30 cellular contexts compared by ENCODE assay signal in the genomic region with DNA sequence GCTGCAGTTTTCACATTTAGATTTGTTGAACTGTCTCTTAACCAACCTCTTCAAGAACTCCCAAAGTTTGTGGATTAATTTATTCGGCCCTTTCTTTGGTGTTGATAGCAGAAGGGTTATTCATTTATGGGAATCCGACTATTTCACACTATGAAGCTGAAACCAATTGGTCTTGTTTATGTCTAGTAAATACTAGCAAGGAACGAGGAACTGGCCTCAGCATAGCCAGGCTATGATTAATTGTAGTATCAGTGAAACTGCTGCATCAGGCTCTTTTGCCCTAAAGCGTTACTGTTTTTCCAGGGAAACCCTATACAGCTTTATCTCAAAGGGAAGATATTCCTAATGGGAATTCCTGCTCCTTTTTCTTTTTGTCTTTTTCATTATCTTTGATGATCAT. TPM values are rescaled to one million over a fixed set of nuclear protein-coding genes. Genes with fewer than 3 reads are reported as not detected.
A peak's percentile ranks its signal among the peaks of the same experiment; 100 is the strongest.
DNase-seq lines count a peak whose midpoint lies in the region; ATAC-seq and TF ChIP-seq lines count a peak whose summit lies in the region.
"Had no signal": no experiment of that assay in that cellular context is flagged by ENCODE, and none has a peak within 500 bp of the region (broad histone marks: within the 10 kb centered on the region; RNA-seq: fewer than 3 reads in every experiment).

No MANE protein-coding gene starts in this region.

- CTCF ChIA-PET in IMR-90 (lab: Yijun Ruan, JAX): interaction anchor here (0.6 kb wide), 1 partner anchor 13 kb away, joined by 3 read pairs; no protein-coding TSS in a partner anchor
- CTCF ChIA-PET in activated naive CD4-positive, alpha-beta T cell treated with anti-CD3 and anti-CD28 coated beads, Interleukin-2, amount 10 ng/mL, durations not matched to agents 7 days and 5 days (lab: Charles Lee): no interaction called here

- no peak overlapping the region for H2BK15ac ChIP-seq in IMR-90 (ENCODE audit: low read depth, low read length)
- no peak overlapping the region for H2BK15ac ChIP-seq in H9 (ENCODE audit: low read depth, low read length)

- no peaks in the 10 kb centered on the region for H4K20me1 ChIP-seq in IMR-90 (ENCODE audit: insufficient read depth, low read length)
- H4K20me1 ChIP-seq in H9 (ENCODE audit: control insufficient read depth, insufficient read depth, insufficient read length): no peaks in the 10 kb centered on the region
- H4K20me1 ChIP-seq: BLaER1 treated with 17β-estradiol and CSF1 and Interleukin-3, amounts not matched to agents 10 nM and 100 nM had no signal

- TF ChIP-seq POLR2A in IMR-90 (IDR thresholded peaks at IDR 0.05; ENCODE audit: low read depth, low read length): no peak

- peaks cover 6% of the 10 kb centered on the region; the same call in 1 of the 2 replicates for H3K9me1 ChIP-seq in IMR-90 (ENCODE audit: insufficient read depth, low read length)

- H3K56ac ChIP-seq in IMR-90 (ENCODE audit: extremely low read depth, insufficient read depth, low read length) (no peak overlapping the region), H9 (ENCODE audit: insufficient read length, low read depth, low read length) (no peak overlapping the region)

- H4K91ac ChIP-seq in IMR-90 (ENCODE audit: insufficient read depth, low read depth, low read length) (no peak overlapping the region), H9 (ENCODE audit: insufficient read length, low read depth, low read length) (no peak overlapping the region)

- peaks cover 4% of the 10 kb centered on the region; the same call in 1 of the 2 replicates for H3K4me1 ChIP-seq in IMR-90 (ENCODE audit: control insufficient read depth, insufficient read depth, low read length)
- H3K4me1 ChIP-seq in endodermal cell (ENCODE audit: control insufficient read depth, insufficient read depth, low read length): peaks cover 6% of the 10 kb centered on the region
- H3K4me1 ChIP-seq in H9 (ENCODE audit: insufficient read depth, low read length): no peaks in the 10 kb centered on the region
- H3K4me1 ChIP-seq: prostate gland had no signal

- no peak for TF ChIP-seq RAD21 in IMR-90 (IDR thresholded peaks at IDR 0.05; ENCODE audit: low read length)

- H3K36me3 ChIP-seq in IMR-90 (ENCODE audit: control insufficient read depth, insufficient read depth, low read length) (peaks cover 9% of the 10 kb centered on the region), endodermal cell (ENCODE audit: control insufficient read depth, insufficient read depth, low read length) (peaks cover 19% of the 10 kb centered on the region)
- H3K36me3 ChIP-seq: prostate gland had no signal

- ATAC-seq in IMR-90 (ENCODE audit: low read depth): peak; percentile 34; the same call in 1 of the 2 replicates
- ATAC-seq: naive thymus-derived CD4-positive, alpha-beta T cell; sciatic nerve had no signal

- H3K4ac ChIP-seq in IMR-90 (ENCODE audit: low read depth, low read length) (no peak overlapping the region), H9 (ENCODE audit: low read depth, low read length) (no peak overlapping the region)

- H3K36me3 Mint-ChIP-seq in endodermal cell (ENCODE audit: low read depth) (peaks cover 19% of the 10 kb centered on the region), H9 (ENCODE audit: insufficient read depth in 1 of 3, low read depth in 3 of 3) (peaks cover 10 to 24% (median 23%) of the 10 kb centered on the region in 3 experiments; a peak in 6 of 7 replicates)
- H3K36me3 Mint-ChIP-seq in activated naive CD4-positive, alpha-beta T cell treated with anti-CD3 and anti-CD28 coated beads, Interleukin-2, amount 10 ng/mL, durations not matched to agents 7 days and 5 days: no peaks in the 10 kb centered on the region
- H3K36me3 Mint-ChIP-seq: activated CD4-positive, alpha-beta memory T cell treated with anti-CD3 and anti-CD28 coated beads for 36 hours; naive thymus-derived CD4-positive, alpha-beta T cell had no signal

- H3K23ac ChIP-seq in IMR-90 (ENCODE audit: low read depth, low read length) (no peak overlapping the region), H9 (ENCODE audit: insufficient read length, low read depth, low read length) (no peak overlapping the region)

- BruUV-seq in IMR-90 (replicated peaks; lab: Mats Ljungman, UMichigan): no TSS peak

- H3K9me3 Mint-ChIP-seq in endodermal cell (no peaks in the 10 kb centered on the region), H9 (no peaks in the 10 kb centered on the region)
- no peaks in the 10 kb centered on the region for H3K9me3 Mint-ChIP-seq in activated naive CD4-positive, alpha-beta T cell treated with anti-CD3 and anti-CD28 coated beads, Interleukin-2, amount 10 ng/mL, durations not matched to agents 7 days and 5 days
- H3K9me3 Mint-ChIP-seq: activated CD4-positive, alpha-beta memory T cell treated with anti-CD3 and anti-CD28 coated beads for 36 hours; naive thymus-derived CD4-positive, alpha-beta T cell had no signal

- H2BK5ac ChIP-seq in IMR-90 (ENCODE audit: low read depth, low read length, poor library complexity, severe bottlenecking) (no peak overlapping the region), H9 (ENCODE audit: insufficient read length, low read length) (no peak overlapping the region)

- H3K4me3 ChIP-seq in IMR-90 (ENCODE audit: insufficient read depth, low read depth, low read length): no peak overlapping the region
- no peak overlapping the region for H3K4me3 ChIP-seq in endodermal cell (ENCODE audit: low read length)
- H3K4me3 ChIP-seq: BLaER1 treated with 17β-estradiol and CSF1 and Interleukin-3, amounts not matched to agents 10 nM and 100 nM; GM23248; prostate gland; tibial nerve had no signal

- no peak overlapping the region for H2AFZ ChIP-seq in IMR-90 (replicated peaks; ENCODE audit: low read length, poor library complexity)
- H2AFZ ChIP-seq in H9 (ENCODE audit: low read length): no peak overlapping the region
- H2AFZ ChIP-seq: GM23248 had no signal

- H2AK5ac ChIP-seq in IMR-90 (ENCODE audit: low read depth, low read length): no peak overlapping the region
- no peak overlapping the region for H2AK5ac ChIP-seq in H9 (ENCODE audit: insufficient read length, low read length)

- no peak overlapping the region for H2BK12ac ChIP-seq in H9 (ENCODE audit: insufficient read length, low read depth, low read length)

- TF ChIP-seq CTCF in IMR-90 (conservative IDR thresholded peaks at IDR 0.05; ENCODE audit: low read depth, low read length) (no peak), endodermal cell (conservative IDR thresholded peaks at IDR 0.05) (no peak), H9 (conservative IDR thresholded peaks at IDR 0.05) (no peak)

- no peak overlapping the region for H3T11ph ChIP-seq in H9 (ENCODE audit: low read length)

- H2BK120ac ChIP-seq in IMR-90 (ENCODE audit: low read depth, low read length) (no peak overlapping the region), H9 (ENCODE audit: low read depth, low read length, poor library complexity, severe bottlenecking) (no peak overlapping the region)

- H3K9ac ChIP-seq in IMR-90 (ENCODE audit: low read depth, low read length): no peak overlapping the region
- no peak overlapping the region for H3K9ac ChIP-seq in endodermal cell (ENCODE audit: extremely low read depth, low read length, poor library complexity, severe bottlenecking)
- no peak overlapping the region for H3K9ac ChIP-seq in H9 (ENCODE audit: extremely low read depth, insufficient read length, low read length)
- H3K9ac ChIP-seq: BLaER1 treated with 17β-estradiol and CSF1 and Interleukin-3, amounts not matched to agents 10 nM and 100 nM; GM23248 had no signal

- H3K9me3 ChIP-seq in IMR-90 (ENCODE audit: control insufficient read depth, insufficient read depth, low read length) (no peaks in the 10 kb centered on the region), endodermal cell (ENCODE audit: control insufficient read depth, low read length) (no peaks in the 10 kb centered on the region), H9 (ENCODE audit: control insufficient read depth, low read depth, low read length) (no peaks in the 10 kb centered on the region)
- H3K9me3 ChIP-seq: BLaER1 treated with 17β-estradiol and CSF1 and Interleukin-3, amounts not matched to agents 10 nM and 100 nM; prostate gland; tibial nerve had no signal

- H3K23me2 ChIP-seq in H9 (ENCODE audit: insufficient read length, low read depth, low read length, poor library complexity, severe bottlenecking): no peaks in the 10 kb centered on the region

- H3K18ac ChIP-seq in IMR-90 (ENCODE audit: low read depth, low read length) (no peak overlapping the region), H9 (ENCODE audit: insufficient read length, low read depth, low read length) (no peak overlapping the region)

- H3K4me3 Mint-ChIP-seq in endodermal cell (no peak overlapping the region), H9 (no peak overlapping the region)
- no peak overlapping the region for H3K4me3 Mint-ChIP-seq in activated naive CD4-positive, alpha-beta T cell treated with anti-CD3 and anti-CD28 coated beads, Interleukin-2, amount 10 ng/mL, durations not matched to agents 7 days and 5 days
- H3K4me3 Mint-ChIP-seq: activated CD4-positive, alpha-beta memory T cell treated with anti-CD3 and anti-CD28 coated beads for 36 hours; naive thymus-derived CD4-positive, alpha-beta T cell had no signal

- POLR2A ChIA-PET in IMR-90 (lab: Charles Lee; ENCODE audit: unreplicated experiment): interaction anchor here (0.7 kb wide), 1 partner anchor 117 kb away, joined by 4 read pairs; no protein-coding TSS in a partner anchor

- dilution Hi-C loops in IMR-90 (cut with HindIII; ENCODE audit: low sequenced_read_pairs, unreplicated experiment): no loop called here

- no peak overlapping the region for H3K14ac ChIP-seq in IMR-90 (replicated peaks; ENCODE audit: low read depth, low read length)
- no peak overlapping the region for H3K14ac ChIP-seq in H9 (ENCODE audit: insufficient read depth, low read length)

- H3K27ac Mint-ChIP-seq in endodermal cell: peak overlapping the region; percentile 75
- H3K27ac Mint-ChIP-seq in H9: no peak overlapping the region
- H3K27ac Mint-ChIP-seq in activated naive CD4-positive, alpha-beta T cell treated with anti-CD3 and anti-CD28 coated beads, Interleukin-2, amount 10 ng/mL, durations not matched to agents 7 days and 5 days: no peak overlapping the region
- H3K27ac Mint-ChIP-seq: activated CD4-positive, alpha-beta memory T cell treated with anti-CD3 and anti-CD28 coated beads for 36 hours; naive thymus-derived CD4-positive, alpha-beta T cell had no signal

- H3K27me3 Mint-ChIP-seq in endodermal cell (ENCODE audit: insufficient read depth): no peaks in the 10 kb centered on the region
- no peaks in the 10 kb centered on the region for H3K27me3 Mint-ChIP-seq in H9 (ENCODE audit: low read depth)
- peaks cover 8% of the 10 kb centered on the region for H3K27me3 Mint-ChIP-seq in activated naive CD4-positive, alpha-beta T cell treated with anti-CD3 and anti-CD28 coated beads, Interleukin-2, amount 10 ng/mL, durations not matched to agents 7 days and 5 days
- H3K27me3 Mint-ChIP-seq: activated CD4-positive, alpha-beta memory T cell treated with anti-CD3 and anti-CD28 coated beads for 36 hours had no signal

- intact Hi-C loops in IMR-90 (cut with micrococcal nuclease): no loop called here

- no peak overlapping the region for H4K5ac ChIP-seq in IMR-90 (ENCODE audit: low read depth, low read length)
- no peak overlapping the region for H4K5ac ChIP-seq in H9 (ENCODE audit: insufficient read length, low read depth, low read length)

- H4K8ac ChIP-seq in IMR-90 (ENCODE audit: low read depth in 2 of 2, low read length in 2 of 2): no peak overlapping the region
- H4K8ac ChIP-seq in H9 (replicated peaks; ENCODE audit: insufficient read length, low read depth, low read length): no peak overlapping the region

- H3K27ac ChIP-seq in IMR-90 (ENCODE audit: insufficient read depth, low read length) (no peak overlapping the region), endodermal cell (ENCODE audit: low read depth, low read length) (no peak overlapping the region), H9 (ENCODE audit: insufficient read length, low read depth, low read length) (no peak overlapping the region)
- H3K27ac ChIP-seq: BLaER1 treated with 17β-estradiol and CSF1 and Interleukin-3, amounts not matched to agents 10 nM and 100 nM; GM23248; HL-60; prostate gland had no signal

- DNase-seq in IMR-90 (no peak), endodermal cell (no peak), kidney tubule cell (ENCODE audit: low spot score) (peak; percentile 80), H9 (no peak), DMS53 (lab: John Stamatoyannopoulos, UW) (no peak)
- no peak for DNase-seq in stimulated activated CD4-positive, alpha-beta T cell treated with anti-CD3 and anti-CD28 coated beads, Interleukin-4, amount 100 ng/mL, for 4 hours
- DNase-seq in activated naive CD4-positive, alpha-beta T cell treated with anti-CD3 and anti-CD28 coated beads, Interleukin-2, amount 10 ng/mL, durations not matched to agents 7 days and 5 days: no peak
- DNase-seq: activated CD4-positive, alpha-beta memory T cell treated with anti-CD3 and anti-CD28 coated beads for 36 hours; activated CD4-positive, CD25-positive, alpha-beta regulatory T cell treated with anti-CD3 and anti-CD28 coated beads, Interleukin-2, amount 50 U/mL, for 72 hours; activated CD8-positive, alpha-beta memory T cell treated with anti-CD3 and anti-CD28 coated beads, Interleukin-2, amount 50 U/mL, for 4 hours; activated naive CD4-positive, alpha-beta T cell treated with anti-CD3 and anti-CD28 coated beads, Interleukin-2, amount 50 U/mL, for 16 hours; DND-41; GM23248; Kasumi-1; left ventricle myocardium superior; naive thymus-derived CD4-positive, alpha-beta T cell; NCI-H1417 treated with DMSO at 0.1 percent for 48 hours; NCI-H2081 treated with DMSO at 0.1 percent for 48 hours; NCI-H2227 treated with DMSO at 0.1 percent for 48 hours; nucleus accumbens; Right ventricle myocardium superior; stimulated activated CD4-positive, alpha-beta T cell treated with anti-CD3 and anti-CD28 coated beads, Interleukin-12 subunit alpha, Interleukin-12 subunit beta, amount 100 ng/mL, for 4 hours; stimulated activated CD4-positive, alpha-beta T cell treated with anti-CD3 and anti-CD28 coated beads, Interleukin-4, amount 100 ng/mL, for 1 hour had no signal

- H3K4me1 Mint-ChIP-seq in endodermal cell: peaks cover 16% of the 10 kb centered on the region
- H3K4me1 Mint-ChIP-seq in H9: peaks cover 6% of the 10 kb centered on the region in 2 experiments; a peak in 3 of 4 replicates
- H3K4me1 Mint-ChIP-seq in activated naive CD4-positive, alpha-beta T cell treated with anti-CD3 and anti-CD28 coated beads, Interleukin-2, amount 10 ng/mL, durations not matched to agents 7 days and 5 days: no peaks in the 10 kb centered on the region
- H3K4me1 Mint-ChIP-seq: naive thymus-derived CD4-positive, alpha-beta T cell had no signal

- H2BK20ac ChIP-seq in IMR-90 (ENCODE audit: low read depth, low read length) (no peak overlapping the region), H9 (ENCODE audit: low read depth, low read length, poor library complexity, severe bottlenecking) (no peak overlapping the region)

- in situ Hi-C loops in IMR-90 (cut with MboI; ENCODE audit: low sequenced_read_pairs): no loop called here

- H2AK9ac ChIP-seq in IMR-90 (replicated peaks; ENCODE audit: low read depth, low read length, poor library complexity): no peak overlapping the region

- no peaks in the 10 kb centered on the region for H3K79me2 ChIP-seq in H9 (ENCODE audit: insufficient read depth, low read length)

- peaks cover 0 to 8% of the 10 kb centered on the region in 2 experiments; a peak in 2 of 4 replicates for H3K79me1 ChIP-seq in IMR-90 (ENCODE audit: low read depth in 1 of 2, low read length in 2 of 2)
- no peaks in the 10 kb centered on the region for H3K79me1 ChIP-seq in H9 (ENCODE audit: insufficient read depth, low read depth, low read length, poor library complexity, severe bottlenecking)

- no peak overlapping the region for H3K4me2 ChIP-seq in IMR-90 (ENCODE audit: low read depth, low read length)
- H3K4me2 ChIP-seq in H9 (ENCODE audit: insufficient read depth, insufficient read length, low read length): no peak overlapping the region
- H3K4me2 ChIP-seq: BLaER1 treated with 17β-estradiol and CSF1 and Interleukin-3, amounts not matched to agents 10 nM and 100 nM had no signal

- WGBS in IMR-90 (ENCODE audit: extremely low coverage in 2 of 2, insufficient read length in 1 of 2), 2 experiments: no CpG with 5 or more reads among the region's 4 CpGs
- WGBS in endodermal cell (ENCODE audit: insufficient coverage in 1 of 2, insufficient read length in 1 of 2), 2 experiments: 94 to 100% methylated on average over 2 to 4 of the region's 4 CpGs
- WGBS in H9 (ENCODE audit: extremely low coverage, insufficient read length, low lambda C conversion rate): no CpG with 5 or more reads among the region's 4 CpGs

- no peaks in the 10 kb centered on the region for H3K27me3 ChIP-seq in IMR-90 (ENCODE audit: control insufficient read depth, insufficient read depth, low read length)
- no peaks in the 10 kb centered on the region for H3K27me3 ChIP-seq in endodermal cell (ENCODE audit: control insufficient read depth, insufficient read depth, low read length, poor library complexity, severe bottlenecking)
- H3K27me3 ChIP-seq in H9 (ENCODE audit: insufficient read depth, low read length): no peaks in the 10 kb centered on the region
- H3K27me3 ChIP-seq: BLaER1 treated with 17β-estradiol and CSF1 and Interleukin-3, amounts not matched to agents 10 nM and 100 nM; tibial nerve had no signal

RNA-seq across cellular contexts. Expression of gene CLEC20A, which starts 35.1 kb away (rescaled TPM):
- total RNA-seq in IMR-90 (2012; rRNA removed): not detected in 2 replicates
- polyA plus RNA-seq in IMR-90 (2012; rRNA removed): not detected in 2 replicates
- not detected in 2 replicates for polyA plus RNA-seq in IMR-90 (2012; cell fraction: cytosol; rRNA removed)
- not detected in 2 replicates for polyA plus RNA-seq in IMR-90 (2012; cell fraction: nucleus; rRNA removed; ENCODE audit: low replicate concordance)
- total RNA-seq in endodermal cell: 1 to 10 TPM in 1 of 2 donors, under 1 TPM in 1; 0.33 to 1.5 TPM
- polyA plus RNA-seq in endodermal cell (2013, experiment 1 of 2): not detected
- not detected for polyA plus RNA-seq in endodermal cell (2013, experiment 2 of 2)
- not detected in 2 replicates for total RNA-seq in H9 (2021)
- total RNA-seq: activated CD4-positive, alpha-beta memory T cell treated with anti-CD3 and anti-CD28 coated beads for 36 hours; GM23248; left ventricle myocardium superior; naive thymus-derived CD4-positive, alpha-beta T cell; prostate gland; Right ventricle myocardium superior; T-helper 2 cell treated with Interferon-gamma antibody and Interleukin-4, amounts not matched to agents 100 ng/mL and 5 ng/mL, for 36 hours had no signal
- polyA plus RNA-seq: GM23248; keratinocyte; naive thymus-derived CD4-positive, alpha-beta T cell had no signal

RNA-seq across cellular contexts. Expression of gene TEX35, which starts 51.2 kb away (rescaled TPM):
- total RNA-seq in IMR-90 (2012; rRNA removed) (not detected in 2 replicates), endodermal cell (not detected), H9 (2021) (not detected in 2 replicates)
- polyA plus RNA-seq in IMR-90 (2012; rRNA removed): 0.05 TPM in 1 of 2 replicates, not detected in the other
- polyA plus RNA-seq in IMR-90 (2012; cell fraction: cytosol; rRNA removed): 0.04 TPM in 1 of 2 replicates, not detected in the other
- 0.11 and 0.16 TPM in 2 replicates for polyA plus RNA-seq in IMR-90 (2012; cell fraction: nucleus; rRNA removed; ENCODE audit: low replicate concordance)
- not detected for polyA plus RNA-seq in endodermal cell (2013, experiment 1 of 2)
- polyA plus RNA-seq in endodermal cell (2013, experiment 2 of 2): not detected
- total RNA-seq: activated CD4-positive, alpha-beta memory T cell treated with anti-CD3 and anti-CD28 coated beads for 36 hours; GM23248; left ventricle myocardium superior; naive thymus-derived CD4-positive, alpha-beta T cell; sciatic nerve; T-helper 2 cell treated with Interferon-gamma antibody and Interleukin-4, amounts not matched to agents 100 ng/mL and 5 ng/mL, for 36 hours had no signal
- polyA plus RNA-seq: GM23248; naive thymus-derived CD4-positive, alpha-beta T cell had no signal
